Comparison of ENCODE assay signal across 9 cellular contexts in genomic region chr1:240646861-240647260, GRCh38. TPM values are rescaled to one million over a fixed set of nuclear protein-coding genes. Genes with fewer than 3 reads are reported as not detected.
"Had no signal": no experiment of that assay in that cellular context is flagged by ENCODE, and none has a peak within 500 bp of the region (broad histone marks: within the 10 kb centered on the region; RNA-seq: fewer than 3 reads in every experiment).

No MANE protein-coding gene starts in this region.

- H3K9me3 ChIP-seq: HAP-1 had no signal

- H3K9me3 Mint-ChIP-seq: HFFc6 had no signal

- H3K4me3 ChIP-seq: GM23248, HAP-1, K562 had no signal

- H3K36me3 ChIP-seq: HAP-1 had no signal

- H3K9ac ChIP-seq: GM23248 had no signal

- H3K4me3 Mint-ChIP-seq: HFFc6 had no signal

- ATAC-seq: HCT116, K562 had no signal

- H3K27ac Mint-ChIP-seq: HFFc6 had no signal

- H2AFZ ChIP-seq: GM23248 had no signal

- DNase-seq: GM23248, H7, HFFc6, IMR-90, KG1 had no signal

- H3K27ac ChIP-seq: GM23248 had no signal

RNA-seq across cellular contexts. Expression of gene GREM2, which starts 34.9 kb away (rescaled TPM):
- total RNA-seq: HT-29 had no signal
